Comparison of ENCODE assay signal across 1 cellular context in genomic region chrX:2689773-2690666, GRCh38.
TF ChIP-seq lines count a peak whose summit lies in the region.

No MANE protein-coding gene starts in this region.

TF ChIP-seq in HepG2, 621 proteins besides CTCF, POLR2A, EP300 and RAD21 (continued from another document and continues in another):
- no peak for TF ChIP-seq PRDM10 (CRISPR knock-in tag; IDR thresholded peaks at IDR 0.05; ENCODE audit: low read depth)
- no peak for TF ChIP-seq STAT6 (CRISPR knock-in tag; IDR thresholded peaks at IDR 0.05; ENCODE audit: borderline replicate concordance)
- no peak for TF ChIP-seq KLF13 (CRISPR knock-in tag; IDR thresholded peaks at IDR 0.05)
- TF ChIP-seq SOX5 (CRISPR knock-in tag; IDR thresholded peaks at IDR 0.05; ENCODE audit: borderline replicate concordance): no peak
- TF ChIP-seq HNF4A (CRISPR knock-in tag; IDR thresholded peaks at IDR 0.05): peak; percentile 93
- peak; percentile 64; the same call in 1 of the 2 replicates for TF ChIP-seq BCL3 (CRISPR knock-in tag; IDR thresholded peaks at IDR 0.05)
- TF ChIP-seq ZFP90 (CRISPR knock-in tag; IDR thresholded peaks at IDR 0.05; ENCODE audit: borderline replicate concordance): no peak
- TF ChIP-seq SP140L (CRISPR knock-in tag; IDR thresholded peaks at IDR 0.05; ENCODE audit: borderline replicate concordance): no peak
- no peak for TF ChIP-seq ZNF784 (CRISPR knock-in tag; IDR thresholded peaks at IDR 0.05; ENCODE audit: borderline replicate concordance)
- TF ChIP-seq NONO (IDR thresholded peaks at IDR 0.05): no peak
- TF ChIP-seq NONO (CRISPR knock-in tag; conservative IDR thresholded peaks at IDR 0.05): no peak
- no peak; the same call in 1 of the 2 replicates for TF ChIP-seq THRA (CRISPR knock-in tag; IDR thresholded peaks at IDR 0.05; ENCODE audit: borderline replicate concordance)
- TF ChIP-seq HCFC1 (IDR thresholded peaks at IDR 0.05; ENCODE audit: low read depth, low read length): no peak
- TF ChIP-seq PAWR (CRISPR knock-in tag; IDR thresholded peaks at IDR 0.05; ENCODE audit: borderline replicate concordance): no peak
- no peak for TF ChIP-seq HOXA9 (CRISPR knock-in tag; IDR thresholded peaks at IDR 0.05; ENCODE audit: borderline replicate concordance)
- TF ChIP-seq ZNF484 (CRISPR knock-in tag; IDR thresholded peaks at IDR 0.05; ENCODE audit: borderline replicate concordance, low read depth): no peak
- TF ChIP-seq RFXAP (CRISPR knock-in tag; IDR thresholded peaks at IDR 0.05; ENCODE audit: borderline replicate concordance): no peak
- no peak for TF ChIP-seq ZNF83 (CRISPR knock-in tag; IDR thresholded peaks at IDR 0.05; ENCODE audit: borderline replicate concordance)
- 0 out of 2 replicates have a peak, but pooled peaks have one; percentile 35 for TF ChIP-seq PITX1 (CRISPR knock-in tag; IDR thresholded peaks at IDR 0.05)
- no peak for TF ChIP-seq ZNF75D (CRISPR knock-in tag; IDR thresholded peaks at IDR 0.05; ENCODE audit: borderline replicate concordance)
- TF ChIP-seq ZNF20 (CRISPR knock-in tag; IDR thresholded peaks at IDR 0.05): no peak
- TF ChIP-seq ZNF414 (CRISPR knock-in tag; IDR thresholded peaks at IDR 0.05): no peak; the same call in 1 of the 2 replicates
- TF ChIP-seq FOXM1 (CRISPR knock-in tag; IDR thresholded peaks at IDR 0.05): no peak
- no peak for TF ChIP-seq ZKSCAN8 (CRISPR knock-in tag; IDR thresholded peaks at IDR 0.05; ENCODE audit: borderline replicate concordance)
- no peak for TF ChIP-seq GTF3A (CRISPR knock-in tag; conservative IDR thresholded peaks at IDR 0.05)
- no peak for TF ChIP-seq MAX (IDR thresholded peaks at IDR 0.05)
- no peak for TF ChIP-seq ZNF441 (CRISPR knock-in tag; IDR thresholded peaks at IDR 0.05; ENCODE audit: borderline replicate concordance)
- no peak for TF ChIP-seq MBNL3 (CRISPR knock-in tag; conservative IDR thresholded peaks at IDR 0.05)
- TF ChIP-seq TSC22D2 (CRISPR knock-in tag; IDR thresholded peaks at IDR 0.05; ENCODE audit: borderline replicate concordance): no peak
- no peak for TF ChIP-seq KIAA2018 (CRISPR knock-in tag; IDR thresholded peaks at IDR 0.05; ENCODE audit: borderline replicate concordance)
- no peak for TF ChIP-seq ZZZ3 (CRISPR knock-in tag; IDR thresholded peaks at IDR 0.05; ENCODE audit: borderline replicate concordance)
- TF ChIP-seq CREM (IDR thresholded peaks at IDR 0.05): peak; percentile 36; the same call in 1 of the 2 replicates
- no peak for TF ChIP-seq CREM (CRISPR knock-in tag; IDR thresholded peaks at IDR 0.05)
- no peak for TF ChIP-seq EHMT2 (IDR thresholded peaks at IDR 0.05; ENCODE audit: borderline replicate concordance, low read depth, low read length)
- no peak; the same call in 1 of the 2 replicates for TF ChIP-seq ARHGAP35 (CRISPR knock-in tag; IDR thresholded peaks at IDR 0.05; ENCODE audit: borderline replicate concordance)
- TF ChIP-seq IKZF1 (IDR thresholded peaks at IDR 0.05): no peak
- no peak for TF ChIP-seq NAIF1 (CRISPR knock-in tag; IDR thresholded peaks at IDR 0.05; ENCODE audit: borderline replicate concordance)
- TF ChIP-seq SP4 (CRISPR knock-in tag; IDR thresholded peaks at IDR 0.05): no peak
- no peak for TF ChIP-seq SNAPC5 (CRISPR knock-in tag; IDR thresholded peaks at IDR 0.05; ENCODE audit: borderline replicate concordance)
- TF ChIP-seq ZSCAN21 (CRISPR knock-in tag; IDR thresholded peaks at IDR 0.05; ENCODE audit: borderline replicate concordance): no peak
- no peak for TF ChIP-seq ZFP41 (CRISPR knock-in tag; IDR thresholded peaks at IDR 0.05; ENCODE audit: borderline replicate concordance)
- no peak; the same call in 1 of the 2 replicates for TF ChIP-seq ZNF501 (CRISPR knock-in tag; IDR thresholded peaks at IDR 0.05)
- no peak for TF ChIP-seq CBX2 (IDR thresholded peaks at IDR 0.05; ENCODE audit: low read depth, low read length)
- TF ChIP-seq CBX2 (CRISPR knock-in tag; IDR thresholded peaks at IDR 0.05; ENCODE audit: low read depth): no peak
